In genomic region chr6:7687145-7688113, GRCh38 we compare ENCODE assay signal across 20 cellular contexts. TPM values are rescaled to one million over a fixed set of nuclear protein-coding genes. Genes with fewer than 3 reads are reported as not detected.
"Had no signal": no experiment of that assay in that cellular context is flagged by ENCODE, and none has a peak within 500 bp of the region (broad histone marks: within the 10 kb centered on the region; RNA-seq: fewer than 3 reads in every experiment).

No MANE protein-coding gene starts in this region.

- DNase-seq: cortex of kidney; dorsolateral prefrontal cortex; effector CD8-positive, alpha-beta T cell; foreskin melanocyte; head of caudate nucleus; hippocampal formation; left colon; mucosa of descending colon; naive thymus-derived CD8-positive, alpha-beta T cell; posterior cingulate gyrus; sigmoid colon; stimulated activated CD4-positive, alpha-beta T cell treated with anti-CD3 and anti-CD28 coated beads, Interleukin-2, amount 100 ng/mL, for 24 hours; stimulated activated CD4-positive, alpha-beta T cell treated with anti-CD3 and anti-CD28 coated beads, Interleukin-4, amount 100 ng/mL, for 4 hours; stimulated activated naive B cell treated with anti-CD40 and anti-IgM and Interleukin-4, amounts not matched to agents 10 μg/mL and 1 μg/mL and 100 μg/mL, for 72 hours; stimulated activated naive CD8-positive, alpha-beta T cell treated with anti-CD3 and anti-CD28 coated beads, Interleukin-15, amount 100 ng/mL, for 72 hours; transverse colon had no signal

- H3K27ac ChIP-seq: dorsolateral prefrontal cortex, neutrophil, right atrium auricular region, sigmoid colon, skin epidermis, thoracic aorta, transverse colon had no signal

- ATAC-seq: left colon; mucosa of descending colon; naive thymus-derived CD8-positive, alpha-beta T cell; stimulated activated naive B cell treated with anti-CD40 and anti-IgM and Interleukin-4, amounts not matched to agents 10 μg/mL and 1 μg/mL and 100 μg/mL, for 72 hours; stimulated activated naive CD8-positive, alpha-beta T cell treated with anti-CD3 and anti-CD28 coated beads, Interleukin-15, amount 100 ng/mL, for 72 hours had no signal

- H3K4me1 ChIP-seq: right atrium auricular region, sigmoid colon, transverse colon had no signal

- H3K9me3 ChIP-seq: mucosa of descending colon, neutrophil, right atrium auricular region, sigmoid colon, thoracic aorta, transverse colon had no signal

- H3K36me3 ChIP-seq: neutrophil, right atrium auricular region, sigmoid colon, thoracic aorta, transverse colon had no signal

- H3K4me3 ChIP-seq: dorsolateral prefrontal cortex, mucosa of descending colon, right atrium auricular region, sigmoid colon, skin epidermis, thoracic aorta, transverse colon had no signal

- H3K27me3 ChIP-seq: right atrium auricular region, sigmoid colon had no signal

RNA-seq across cellular contexts. Expression of gene BMP6, which starts 38.5 kb away (rescaled TPM):
- total RNA-seq: naive thymus-derived CD8-positive, alpha-beta T cell had no signal
- polyA plus RNA-seq: naive thymus-derived CD8-positive, alpha-beta T cell had no signal
